In the genomic region with DNA sequence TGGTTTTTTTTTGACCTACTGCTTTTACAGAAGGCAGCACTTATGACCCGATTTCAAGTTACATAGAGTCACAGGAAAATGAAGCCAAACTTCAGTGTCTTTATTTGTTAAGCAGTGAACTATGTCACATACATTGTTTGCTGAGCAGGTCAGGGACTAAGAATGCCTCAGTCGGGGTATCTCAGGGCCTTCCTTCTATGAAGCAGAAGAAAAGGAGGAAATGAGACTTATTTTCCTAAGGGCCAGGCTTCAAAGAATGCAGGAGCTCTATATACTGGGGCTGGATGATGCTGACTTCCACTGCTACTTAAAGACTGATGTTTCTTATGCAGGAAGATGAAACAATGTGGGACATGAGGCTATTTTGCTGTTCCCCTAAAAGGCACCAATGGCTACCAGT, we compare ENCODE assay signal across 25 cellular contexts.
"Had no signal": no experiment of that assay in that cellular context is flagged by ENCODE, and none has a peak within 500 bp of the region (broad histone marks: within the 10 kb centered on the region; RNA-seq: fewer than 3 reads in every experiment).

No MANE protein-coding gene starts in this region.

- H3K27me3 ChIP-seq: brain microvascular endothelial cell, dorsolateral prefrontal cortex, esophagus squamous epithelium, gastroesophageal sphincter had no signal

- ATAC-seq: activated T-cell treated with anti-CD3 and anti-CD28 coated beads, Interleukin-2, amount 50 U/mL, for 4 hours; activated T-helper 17 cell treated with anti-CD3 and anti-CD28 coated beads, Interleukin-2, amount 50 U/mL, for 72 hours; gastroesophageal sphincter; T-cell; T-helper 17 cell; WTC11 had no signal

- H3K9me3 ChIP-seq: esophagus squamous epithelium, gastroesophageal sphincter had no signal

- H3K4me1 ChIP-seq: esophagus squamous epithelium, gastroesophageal sphincter had no signal

- H3K27ac ChIP-seq: brain microvascular endothelial cell, coronary artery, dorsolateral prefrontal cortex, esophagus squamous epithelium, gastroesophageal sphincter, VCaP had no signal

- H3K4me3 ChIP-seq: coronary artery, dorsolateral prefrontal cortex, esophagus squamous epithelium, gastroesophageal sphincter had no signal

- H3K36me3 ChIP-seq: brain microvascular endothelial cell, esophagus squamous epithelium, gastroesophageal sphincter had no signal

- DNase-seq: activated CD4-positive, alpha-beta memory T cell treated with anti-CD3 and anti-CD28 coated beads, Interleukin-2, amount 10 ng/mL, durations not matched to agents 7 days and 5 days; activated CD4-positive, alpha-beta T cell treated with anti-CD3 and anti-CD28 coated beads for 1 hour; activated CD4-positive, alpha-beta T cell treated with anti-CD3 and anti-CD28 coated beads for 4 hours; activated CD4-positive, alpha-beta T cell treated with anti-CD3 and anti-CD28 coated beads, Interleukin-2, amount 10 ng/mL, durations not matched to agents 7 days and 5 days; activated CD4-positive, alpha-beta T cell treated with anti-CD3 and anti-CD28 coated beads, Interleukin-2, amount 50 U/mL, for 4 hours; activated effector memory CD4-positive, alpha-beta T cell treated with Interleukin-2 at 50 U/mL for 16 hours; activated gamma-delta T cell treated with Interleukin-2 at 50 U/mL for 16 hours; activated naive CD4-positive, alpha-beta T cell treated with anti-CD3 and anti-CD28 coated beads, Interleukin-2, amount 50 U/mL, for 16 hours; activated naive CD4-positive, alpha-beta T cell treated with Interleukin-2 at 50 U/mL for 16 hours; activated T-cell treated with anti-CD3 and anti-CD28 coated beads, Interleukin-2, amount 50 U/mL, for 4 hours; amniotic stem cell; anterior cingulate cortex; brain microvascular endothelial cell; dorsolateral prefrontal cortex; effector memory CD4-positive, alpha-beta T cell; esophagus squamous epithelium; foreskin melanocyte; SW 1271; T-cell; T-helper 17 cell had no signal
